In genomic region chr2:46375566-46376125, GRCh38 we compare ENCODE assay signal across 19 cellular contexts.
A peak's percentile ranks its signal among the peaks of the same experiment; 100 is the strongest.
DNase-seq lines count a peak whose midpoint lies in the region; ATAC-seq and TF ChIP-seq lines count a peak whose summit lies in the region.
"Had no signal": no experiment of that assay in that cellular context is flagged by ENCODE, and none has a peak within 500 bp of the region (broad histone marks: within the 10 kb centered on the region; RNA-seq: fewer than 3 reads in every experiment).

No MANE protein-coding gene starts in this region.

- peak; percentile 21 for DNase-seq in activated CD8-positive, alpha-beta memory T cell treated with anti-CD3 and anti-CD28 coated beads for 24 hours
- DNase-seq in activated CD8-positive, alpha-beta memory T cell treated with anti-CD3 and anti-CD28 coated beads, Interleukin-2, amount 10 ng/mL, durations not matched to agents 7 days and 5 days = no peak
- DNase-seq in ecto neural progenitor cell (ENCODE audit: low spot score) (peak; percentile 29), osteoblast (ENCODE audit: insufficient read length, low spot score, missing footprints) (peak; percentile 68), type B pancreatic cell (ENCODE audit: extremely low spot score, unreplicated experiment) (peak; percentile 64), neural progenitor cell (ENCODE audit: low spot score) (no peak), SK-N-DZ (ENCODE audit: low spot score) (no peak), OCI-M1 (lab: John Stamatoyannopoulos, UW) (no peak)
- DNase-seq: CD8-positive, alpha-beta T cell; COR-L47; DMS153; DMS79 treated with DMSO at 0.1 percent for 48 hours; EL; GDM1; HCEC 1CT; HFFc6 had no signal

- no peaks in the 10 kb centered on the region for H3F3A ChIP-seq in neural progenitor cell (ENCODE audit: low read depth)

- no peak for ATAC-seq in activated CD8-positive, alpha-beta memory T cell treated with anti-CD3 and anti-CD28 coated beads, Interleukin-2, amount 10 ng/mL, durations not matched to agents 7 days and 5 days
- ATAC-seq: CD8-positive, alpha-beta T cell had no signal

- no peaks in the 10 kb centered on the region for H3K4me1 Mint-ChIP-seq in activated CD8-positive, alpha-beta memory T cell treated with anti-CD3 and anti-CD28 coated beads, Interleukin-2, amount 10 ng/mL, durations not matched to agents 7 days and 5 days
- H3K4me1 Mint-ChIP-seq in type B pancreatic cell (ENCODE audit: unreplicated experiment) (peaks cover 11% of the 10 kb centered on the region), neural progenitor cell (no peaks in the 10 kb centered on the region)
- H3K4me1 Mint-ChIP-seq: CD14-positive monocyte had no signal

- H3K36me3 Mint-ChIP-seq in activated CD8-positive, alpha-beta memory T cell treated with anti-CD3 and anti-CD28 coated beads, Interleukin-2, amount 10 ng/mL, durations not matched to agents 7 days and 5 days = peaks cover 9% of the 10 kb centered on the region
- peaks cover 15% of the 10 kb centered on the region for H3K36me3 Mint-ChIP-seq in type B pancreatic cell
- H3K36me3 Mint-ChIP-seq in neural progenitor cell = no peaks in the 10 kb centered on the region
- H3K36me3 Mint-ChIP-seq: CD8-positive, alpha-beta T cell had no signal

- no peak overlapping the region for H3K9ac ChIP-seq in neural progenitor cell

- H3K4me3 ChIP-seq in osteoblast (ENCODE audit: insufficient read depth, low read length) (no peak overlapping the region), neural progenitor cell (no peak overlapping the region)

- no peaks in the 10 kb centered on the region for H4K20me1 ChIP-seq in osteoblast (ENCODE audit: insufficient read depth, low read length)
- no peaks in the 10 kb centered on the region for H4K20me1 ChIP-seq in neural progenitor cell (ENCODE audit: low read depth)

- peaks cover 88% of the 10 kb centered on the region for H3K36me3 ChIP-seq in osteoblast (ENCODE audit: insufficient read depth, low read length)
- H3K36me3 ChIP-seq in neural progenitor cell = no peaks in the 10 kb centered on the region

- no peaks in the 10 kb centered on the region for H3K27me3 ChIP-seq in osteoblast (ENCODE audit: insufficient read depth, low read length)
- H3K27me3 ChIP-seq in neural progenitor cell = no peaks in the 10 kb centered on the region

- TF ChIP-seq CTCF in osteoblast (IDR thresholded peaks at IDR 0.05; ENCODE audit: extremely low read depth, low read depth, low read length) (no peak), type B pancreatic cell (conservative IDR thresholded peaks at IDR 0.05) (no peak), neural progenitor cell (IDR thresholded peaks at IDR 0.05) (no peak)

- H3K4me1 ChIP-seq in osteoblast (ENCODE audit: insufficient read depth, low read length) (no peaks in the 10 kb centered on the region), neural progenitor cell (no peaks in the 10 kb centered on the region)

- H3K27ac ChIP-seq in osteoblast (ENCODE audit: low read depth, low read length) (no peak overlapping the region), neural progenitor cell (no peak overlapping the region)
- H3K27ac ChIP-seq: 22Rv1, HL-60 had no signal

- no peaks in the 10 kb centered on the region for H3K9me3 Mint-ChIP-seq in activated CD8-positive, alpha-beta memory T cell treated with anti-CD3 and anti-CD28 coated beads, Interleukin-2, amount 10 ng/mL, durations not matched to agents 7 days and 5 days (ENCODE audit: low read depth)
- H3K9me3 Mint-ChIP-seq in type B pancreatic cell (no peaks in the 10 kb centered on the region), neural progenitor cell (peaks cover 3% of the 10 kb centered on the region)
- H3K9me3 Mint-ChIP-seq: CD8-positive, alpha-beta T cell; HFFc6 had no signal

- H3K4me3 Mint-ChIP-seq in activated CD8-positive, alpha-beta memory T cell treated with anti-CD3 and anti-CD28 coated beads, Interleukin-2, amount 10 ng/mL, durations not matched to agents 7 days and 5 days = no peak overlapping the region
- H3K4me3 Mint-ChIP-seq in type B pancreatic cell = no peak overlapping the region
- no peak overlapping the region for H3K4me3 Mint-ChIP-seq in neural progenitor cell
- H3K4me3 Mint-ChIP-seq: CD14-positive monocyte; CD8-positive, alpha-beta T cell; HFFc6 had no signal

- H3K79me2 ChIP-seq in osteoblast (ENCODE audit: insufficient read depth, low read length) = no peaks in the 10 kb centered on the region
- no peaks in the 10 kb centered on the region for H3K79me2 ChIP-seq in neural progenitor cell (ENCODE audit: low read depth)

- H3K9me3 ChIP-seq in osteoblast (ENCODE audit: low read depth, low read length) (no peaks in the 10 kb centered on the region), neural progenitor cell (ENCODE audit: low read depth) (no peaks in the 10 kb centered on the region)

- H3K27me3 Mint-ChIP-seq in activated CD8-positive, alpha-beta memory T cell treated with anti-CD3 and anti-CD28 coated beads, Interleukin-2, amount 10 ng/mL, durations not matched to agents 7 days and 5 days = no peaks in the 10 kb centered on the region
- H3K27me3 Mint-ChIP-seq in type B pancreatic cell = no peaks in the 10 kb centered on the region
- peaks cover 3% of the 10 kb centered on the region for H3K27me3 Mint-ChIP-seq in neural progenitor cell (ENCODE audit: insufficient read depth, low read depth)

- CTCF ChIA-PET in activated CD8-positive, alpha-beta memory T cell treated with anti-CD3 and anti-CD28 coated beads, Interleukin-2, amount 10 ng/mL, durations not matched to agents 7 days and 5 days (lab: Charles Lee) = interaction anchor here (0.5 to 0.8 kb wide), 2 partner anchors 10 to 198 kb away, joined by 3 to 4 read pairs; no protein-coding TSS in a partner anchor

- no peak overlapping the region for H3K27ac Mint-ChIP-seq in activated CD8-positive, alpha-beta memory T cell treated with anti-CD3 and anti-CD28 coated beads, Interleukin-2, amount 10 ng/mL, durations not matched to agents 7 days and 5 days
- H3K27ac Mint-ChIP-seq in type B pancreatic cell = no peak overlapping the region
- no peak overlapping the region for H3K27ac Mint-ChIP-seq in neural progenitor cell
- H3K27ac Mint-ChIP-seq: CD14-positive monocyte; CD8-positive, alpha-beta T cell; HFFc6 had no signal

- no peak overlapping the region for H2AFZ ChIP-seq in osteoblast (ENCODE audit: low read length)
- no peak overlapping the region for H2AFZ ChIP-seq in neural progenitor cell (replicated peaks)

- H3K4me2 ChIP-seq in osteoblast (ENCODE audit: insufficient read depth, low read length) = no peak overlapping the region
- H3K4me2 ChIP-seq in neural progenitor cell = no peak overlapping the region

Comparison
In these comparisons a context has a peak if more than half of its experiments do, and no peak if none do; other contexts are left out.
1. DNase-seq: peak in activated CD8-positive, alpha-beta memory T cell treated with anti-CD3 and anti-CD28 coated beads for 24 hours (single experiment), ecto neural progenitor cell (single experiment), osteoblast (single experiment) and type B pancreatic cell (single experiment); none in activated CD8-positive, alpha-beta memory T cell treated with anti-CD3 and anti-CD28 coated beads, Interleukin-2, amount 10 ng/mL, durations not matched to agents 7 days and 5 days (single experiment), neural progenitor cell (single experiment), SK-N-DZ (single experiment) and OCI-M1 (single experiment).